Comparison of ENCODE assay signal across 9 cellular contexts in the genomic region with DNA sequence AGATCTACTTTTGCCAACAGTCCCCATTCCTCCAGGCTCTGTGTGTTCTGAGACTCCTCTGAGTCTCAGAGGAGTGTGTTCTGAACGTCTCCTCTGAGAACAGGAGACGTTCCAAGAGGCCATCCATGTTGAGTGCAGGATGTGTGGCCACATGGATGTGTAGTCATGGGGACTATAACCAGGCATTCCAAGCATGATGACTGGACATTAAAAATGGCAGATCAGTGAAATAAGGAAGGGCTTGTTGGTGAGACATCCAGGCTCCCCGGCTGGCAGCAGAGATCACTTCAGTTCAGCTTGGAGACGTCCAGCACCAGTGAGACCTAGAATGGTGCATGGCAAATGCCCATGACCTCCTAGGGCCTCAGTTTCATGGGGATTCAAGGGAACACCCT. TPM values are rescaled to one million over a fixed set of nuclear protein-coding genes. Genes with fewer than 3 reads are reported as not detected.
A peak's percentile ranks its signal among the peaks of the same experiment; 100 is the strongest.
DNase-seq lines count a peak whose midpoint lies in the region; ATAC-seq and TF ChIP-seq lines count a peak whose summit lies in the region.
"Had no signal": no experiment of that assay in that cellular context is flagged by ENCODE, and none has a peak within 500 bp of the region (broad histone marks: within the 10 kb centered on the region; RNA-seq: fewer than 3 reads in every experiment).

No MANE protein-coding gene starts in this region.

- no peaks in the 10 kb centered on the region for H3K9me3 ChIP-seq in liver (ENCODE audit: control insufficient read depth in 4 of 4, low read length in 3 of 4)

- peaks cover 4 to 42% (median 12%) of the 10 kb centered on the region in 4 donors for H3K4me1 ChIP-seq in liver (ENCODE audit: control insufficient read depth in 4 of 4, insufficient read depth in 4 of 4, low read length in 3 of 4)

- H3K27me3 ChIP-seq in liver (ENCODE audit: control insufficient read depth in 4 of 4, insufficient read depth in 4 of 4, low read length in 3 of 4): no peaks in the 10 kb centered on the region

- TF ChIP-seq RAD21 in liver (IDR thresholded peaks at IDR 0.05): no peak

- H3K36me3 ChIP-seq in liver (ENCODE audit: control insufficient read depth in 4 of 4, insufficient read depth in 3 of 4, low read depth in 1 of 4, low read length in 3 of 4): peaks cover 0 to 1% (median 0%) of the 10 kb centered on the region in 4 donors

- TF ChIP-seq CTCF in activated B cell treated with CpG ODN at 0.5 μM for 24 hours (IDR thresholded peaks at IDR 0.05) (no peak), liver (IDR thresholded peaks at IDR 0.05; ENCODE audit: low read depth, low read length, missing input control) (no peak)

- intact Hi-C loops in activated B cell treated with CpG ODN at 0.5 μM for 24 hours (cut with micrococcal nuclease): loop anchor here (1.0 kb wide), 1 partner anchor 153 kb away; a partner anchor contains a TSS

- H3K4me3 Mint-ChIP-seq in stimulated activated naive CD8-positive, alpha-beta T cell treated with anti-CD3 and anti-CD28 coated beads, Interleukin-15, Interleukin-2, amounts not matched to agents 100 ng/mL and 50 ng/mL, for 24 hours: peak overlapping the region; percentile 93
- peak overlapping the region; percentile 89 for H3K4me3 Mint-ChIP-seq in activated B cell treated with CpG ODN at 0.5 μM for 24 hours

- H3K27ac ChIP-seq in liver (ENCODE audit: low read depth in 1 of 2, low read length in 2 of 2): peak overlapping the region; percentile 96
- no peak overlapping the region for H3K27ac ChIP-seq in caudate nucleus (ENCODE audit: low read depth, low read length)

- H3K36me3 Mint-ChIP-seq in stimulated activated naive CD8-positive, alpha-beta T cell treated with anti-CD3 and anti-CD28 coated beads, Interleukin-15, Interleukin-2, amounts not matched to agents 100 ng/mL and 50 ng/mL, for 24 hours (ENCODE audit: low read depth): peaks cover 4% of the 10 kb centered on the region
- H3K36me3 Mint-ChIP-seq in activated B cell treated with CpG ODN at 0.5 μM for 24 hours (ENCODE audit: low read depth): peaks cover 3% of the 10 kb centered on the region

- no peaks in the 10 kb centered on the region for H3K27me3 Mint-ChIP-seq in stimulated activated naive CD8-positive, alpha-beta T cell treated with anti-CD3 and anti-CD28 coated beads, Interleukin-15, Interleukin-2, amounts not matched to agents 100 ng/mL and 50 ng/mL, for 24 hours
- no peaks in the 10 kb centered on the region for H3K27me3 Mint-ChIP-seq in activated B cell treated with CpG ODN at 0.5 μM for 24 hours

- peak overlapping the region; percentile 98 for H3K27ac Mint-ChIP-seq in stimulated activated naive CD8-positive, alpha-beta T cell treated with anti-CD3 and anti-CD28 coated beads, Interleukin-15, Interleukin-2, amounts not matched to agents 100 ng/mL and 50 ng/mL, for 24 hours
- peak overlapping the region; percentile 94 for H3K27ac Mint-ChIP-seq in activated B cell treated with CpG ODN at 0.5 μM for 24 hours

- peaks cover 47% of the 10 kb centered on the region for H3K4me1 Mint-ChIP-seq in stimulated activated naive CD8-positive, alpha-beta T cell treated with anti-CD3 and anti-CD28 coated beads, Interleukin-15, Interleukin-2, amounts not matched to agents 100 ng/mL and 50 ng/mL, for 24 hours (ENCODE audit: low read depth)
- H3K4me1 Mint-ChIP-seq in activated B cell treated with CpG ODN at 0.5 μM for 24 hours: peaks cover 48% of the 10 kb centered on the region

- WGBS in liver: 85% methylated on average over 4 of the region's 4 CpGs

- POLR2A ChIA-PET in activated B cell treated with CpG ODN at 0.5 μM for 24 hours (lab: Charles Lee): interaction anchor here (0.9 kb wide), 1 partner anchor 68 kb away, joined by 3 read pairs; no protein-coding TSS in a partner anchor

- peaks cover 3% of the 10 kb centered on the region for H3K9me3 Mint-ChIP-seq in stimulated activated naive CD8-positive, alpha-beta T cell treated with anti-CD3 and anti-CD28 coated beads, Interleukin-15, Interleukin-2, amounts not matched to agents 100 ng/mL and 50 ng/mL, for 24 hours
- no peaks in the 10 kb centered on the region for H3K9me3 Mint-ChIP-seq in activated B cell treated with CpG ODN at 0.5 μM for 24 hours

- CTCF ChIA-PET in activated B cell treated with CpG ODN at 0.5 μM for 24 hours (lab: Charles Lee): interaction anchor here (2.9 kb wide), 1 partner anchor 162 kb away, joined by 9 read pairs; no protein-coding TSS in a partner anchor

- H3K9ac ChIP-seq in liver (ENCODE audit: low read depth in 1 of 2, low read length in 2 of 2): no peak overlapping the region

- no peak overlapping the region for H3K4me3 ChIP-seq in liver (ENCODE audit: low read depth in 1 of 3, low read length in 3 of 3)

- ATAC-seq in stimulated activated naive CD8-positive, alpha-beta T cell treated with anti-CD3 and anti-CD28 coated beads, Interleukin-15, Interleukin-2, amounts not matched to agents 100 U/mL and 50 U/mL, for 24 hours: no peak
- ATAC-seq in activated B cell treated with CpG ODN at 0.5 μM for 24 hours (ENCODE audit: low read depth) (no peak), HG03342 (IDR thresholded peaks at IDR 0.05; ENCODE audit: unreplicated experiment) (no peak)

- DNase-seq in stimulated activated naive CD8-positive, alpha-beta T cell treated with anti-CD3 and anti-CD28 coated beads, Interleukin-15, Interleukin-2, amounts not matched to agents 100 U/mL and 50 U/mL, for 24 hours: no peak
- DNase-seq in activated B cell treated with CpG ODN at 0.5 μM for 24 hours (no peak), dermis blood vessel endothelial cell (no peak), caudate nucleus (lab: John Stamatoyannopoulos, UW) (no peak), NOMO-1 treated with dmso at 0.1 percent for 144 hours (lab: John Stamatoyannopoulos, UW; ENCODE audit: unreplicated experiment) (no peak)
- DNase-seq: GDM1 had no signal

TF ChIP-seq in liver, 16 proteins besides CTCF, POLR2A, EP300 and RAD21 (continues in another document):
- no peak for TF ChIP-seq NR2F2 (IDR thresholded peaks at IDR 0.05)
- TF ChIP-seq, protein P1, sequence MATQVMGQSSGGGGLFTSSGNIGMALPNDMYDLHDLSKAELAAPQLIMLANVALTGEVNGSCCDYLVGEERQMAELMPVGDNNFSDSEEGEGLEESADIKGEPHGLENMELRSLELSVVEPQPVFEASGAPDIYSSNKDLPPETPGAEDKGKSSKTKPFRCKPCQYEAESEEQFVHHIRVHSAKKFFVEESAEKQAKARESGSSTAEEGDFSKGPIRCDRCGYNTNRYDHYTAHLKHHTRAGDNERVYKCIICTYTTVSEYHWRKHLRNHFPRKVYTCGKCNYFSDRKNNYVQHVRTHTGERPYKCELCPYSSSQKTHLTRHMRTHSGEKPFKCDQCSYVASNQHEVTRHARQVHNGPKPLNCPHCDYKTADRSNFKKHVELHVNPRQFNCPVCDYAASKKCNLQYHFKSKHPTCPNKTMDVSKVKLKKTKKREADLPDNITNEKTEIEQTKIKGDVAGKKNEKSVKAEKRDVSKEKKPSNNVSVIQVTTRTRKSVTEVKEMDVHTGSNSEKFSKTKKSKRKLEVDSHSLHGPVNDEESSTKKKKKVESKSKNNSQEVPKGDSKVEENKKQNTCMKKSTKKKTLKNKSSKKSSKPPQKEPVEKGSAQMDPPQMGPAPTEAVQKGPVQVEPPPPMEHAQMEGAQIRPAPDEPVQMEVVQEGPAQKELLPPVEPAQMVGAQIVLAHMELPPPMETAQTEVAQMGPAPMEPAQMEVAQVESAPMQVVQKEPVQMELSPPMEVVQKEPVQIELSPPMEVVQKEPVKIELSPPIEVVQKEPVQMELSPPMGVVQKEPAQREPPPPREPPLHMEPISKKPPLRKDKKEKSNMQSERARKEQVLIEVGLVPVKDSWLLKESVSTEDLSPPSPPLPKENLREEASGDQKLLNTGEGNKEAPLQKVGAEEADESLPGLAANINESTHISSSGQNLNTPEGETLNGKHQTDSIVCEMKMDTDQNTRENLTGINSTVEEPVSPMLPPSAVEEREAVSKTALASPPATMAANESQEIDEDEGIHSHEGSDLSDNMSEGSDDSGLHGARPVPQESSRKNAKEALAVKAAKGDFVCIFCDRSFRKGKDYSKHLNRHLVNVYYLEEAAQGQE (IDR thresholded peaks at IDR 0.05): no peak
- no peak for TF ChIP-seq RXRA (IDR thresholded peaks at IDR 0.05)
- TF ChIP-seq HNF4A (conservative IDR thresholded peaks at IDR 0.05): no peak
- TF ChIP-seq EGR1 (IDR thresholded peaks at IDR 0.05; ENCODE audit: low read depth in 2 of 2): no peak
- no peak for TF ChIP-seq HNF4G (IDR thresholded peaks at IDR 0.05)
- TF ChIP-seq YY1 (IDR thresholded peaks at IDR 0.05): no peak
- TF ChIP-seq SP1 (IDR thresholded peaks at IDR 0.05): no peak
- TF ChIP-seq TAF1 (conservative IDR thresholded peaks at IDR 0.05): no peak
- no peak for TF ChIP-seq GABPA (IDR thresholded peaks at IDR 0.05 in 1 of 2, conservative IDR thresholded peaks at IDR 0.05 in 1 of 2)
- TF ChIP-seq, protein P2, sequence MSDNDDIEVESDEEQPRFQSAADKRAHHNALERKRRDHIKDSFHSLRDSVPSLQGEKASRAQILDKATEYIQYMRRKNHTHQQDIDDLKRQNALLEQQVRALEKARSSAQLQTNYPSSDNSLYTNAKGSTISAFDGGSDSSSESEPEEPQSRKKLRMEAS (IDR thresholded peaks at IDR 0.05): no peak

RNA-seq across cellular contexts. Expression of a gene that starts 34.3 kb away (rescaled TPM):
- total RNA-seq in activated B cell treated with CpG ODN at 0.5 μM for 24 hours (2.3 and 4.7 TPM in 2 replicates), liver (1 to 10 TPM in 1 of 2 donors, not detected in 1; 3.2 TPM), dermis blood vessel endothelial cell (0.68 TPM in 1 of 2 replicates, not detected in the other)
- under 1 TPM in 1 of 2 donors, not detected in 1; 0.32 TPM for polyA plus RNA-seq in liver

RNA-seq across cellular contexts. Expression of a gene that starts 46.4 kb away (rescaled TPM):
- 17.3 TPM in 2 replicates for total RNA-seq in activated B cell treated with CpG ODN at 0.5 μM for 24 hours
- total RNA-seq in liver: 10 to 100 TPM in 1 of 2 donors, under 1 TPM in 1; 0.67 to 16.8 TPM
- polyA plus RNA-seq in liver: 1 to 10 TPM in 1 of 2 donors, under 1 TPM in 1; 0.63 to 3.4 TPM
- total RNA-seq in dermis blood vessel endothelial cell: 15.8 and 39.1 TPM in 2 replicates

RNA-seq across cellular contexts. Expression of a gene that starts 47.1 kb away (rescaled TPM):
- total RNA-seq in activated B cell treated with CpG ODN at 0.5 μM for 24 hours (32.3 and 37.6 TPM in 2 replicates), liver (1 to 10 TPM; 6.9 to 9.9 TPM), dermis blood vessel endothelial cell (12.3 and 18.1 TPM in 2 replicates)
- 1 to 10 TPM; 3.1 to 5.6 TPM for polyA plus RNA-seq in liver
